In genomic region chr4:185142563-185142910, GRCh38 we compare ENCODE assay signal across 8 cellular contexts. TPM values are rescaled to one million over a fixed set of nuclear protein-coding genes. Genes with fewer than 3 reads are reported as not detected.
DNase-seq lines count a peak whose midpoint lies in the region; ATAC-seq and TF ChIP-seq lines count a peak whose summit lies in the region.

No MANE protein-coding gene starts in this region.

- DNase-seq in BJ (ENCODE audit: low read depth) (no peak), SJCRH30 (no peak), fibroblast of villous mesenchyme (ENCODE audit: low read depth) (peak; percentile 6), renal cortical epithelial cell (ENCODE audit: low read depth) (peak; percentile 11), GM03348 (ENCODE audit: low spot score) (no peak), mucosa of gallbladder (ENCODE audit: low spot score) (no peak)

- CTCF ChIA-PET in BJ (lab: Yijun Ruan, JAX): interaction anchor here (0.8 to 1.5 kb wide), 7 partner anchors 8 to 138 kb away, joined by 3 to 5 read pairs (median 4); no protein-coding TSS in a partner anchor

- H3K27me3 ChIP-seq in BJ (ENCODE audit: control insufficient read depth, insufficient read depth, low read length) (peaks cover 2% of the 10 kb centered on the region; the same call in 1 of the 2 replicates), SJCRH30 (no peaks in the 10 kb centered on the region)

- H3K9me3 ChIP-seq in SJCRH30 (replicated peaks): no peaks in the 10 kb centered on the region

- no peak overlapping the region for H3K27ac ChIP-seq in SJCRH30

- TF ChIP-seq CTCF in BJ (IDR thresholded peaks at IDR 0.05; ENCODE audit: insufficient read depth, low read depth, low read length) (no peak), fibroblast of villous mesenchyme (IDR thresholded peaks at IDR 0.05; ENCODE audit: insufficient read depth, low read depth, low read length) (no peak)

- H3K4me1 ChIP-seq in SJCRH30: no peaks in the 10 kb centered on the region

- peaks cover 5% of the 10 kb centered on the region for H3K36me3 ChIP-seq in BJ (ENCODE audit: control insufficient read depth, insufficient read depth, low read length)
- H3K36me3 ChIP-seq in SJCRH30: no peaks in the 10 kb centered on the region

- POLR2A ChIA-PET in BJ (lab: Charles Lee): no interaction called here

- ATAC-seq in GM21528 (IDR thresholded peaks at IDR 0.05; ENCODE audit: low FRiP score, unreplicated experiment) (peak; percentile 14), GM19463 (IDR thresholded peaks at IDR 0.05; ENCODE audit: unreplicated experiment) (no peak)

- H3K4me3 ChIP-seq in BJ (ENCODE audit: low read depth, low read length) (peak overlapping the region; percentile 55), SJCRH30 (peak overlapping the region; percentile 62), fibroblast of villous mesenchyme (ENCODE audit: low read depth, low read length) (peak overlapping the region; percentile 74)

RNA-seq across cellular contexts. Expression of gene SLC25A4, which starts 0.5 kb away (rescaled TPM):
- 24.2 and 29.2 TPM in 2 replicates for polyA plus RNA-seq in BJ (2011; rRNA removed)
- 7.9 and 11.8 TPM in 2 replicates for polyA minus RNA-seq in BJ (2011; rRNA and poly(A)+ RNA removed)
- 11.0 and 16.0 TPM in 2 replicates for total RNA-seq in SJCRH30 (2014; rRNA removed; shearing (Covaris generic))
- total RNA-seq in fibroblast of villous mesenchyme (8.4 and 14.7 TPM in 2 replicates), renal cortical epithelial cell (25.7 and 30.9 TPM in 2 replicates), mucosa of gallbladder (58.9 TPM)

Comparison
In these comparisons a context has a peak if more than half of its experiments do, and no peak if none do; other contexts are left out.
1. DNase-seq: peak in fibroblast of villous mesenchyme (single experiment) and renal cortical epithelial cell (single experiment); none in BJ (single experiment), SJCRH30 (0 of 2), GM03348 (single experiment) and mucosa of gallbladder (single experiment).
2. Peak in every context shown above with its lines, with median percentiles within 50 percentile points of each other: H3K4me3 ChIP-seq.